8 cellular contexts compared by ENCODE assay signal in the genomic region with DNA sequence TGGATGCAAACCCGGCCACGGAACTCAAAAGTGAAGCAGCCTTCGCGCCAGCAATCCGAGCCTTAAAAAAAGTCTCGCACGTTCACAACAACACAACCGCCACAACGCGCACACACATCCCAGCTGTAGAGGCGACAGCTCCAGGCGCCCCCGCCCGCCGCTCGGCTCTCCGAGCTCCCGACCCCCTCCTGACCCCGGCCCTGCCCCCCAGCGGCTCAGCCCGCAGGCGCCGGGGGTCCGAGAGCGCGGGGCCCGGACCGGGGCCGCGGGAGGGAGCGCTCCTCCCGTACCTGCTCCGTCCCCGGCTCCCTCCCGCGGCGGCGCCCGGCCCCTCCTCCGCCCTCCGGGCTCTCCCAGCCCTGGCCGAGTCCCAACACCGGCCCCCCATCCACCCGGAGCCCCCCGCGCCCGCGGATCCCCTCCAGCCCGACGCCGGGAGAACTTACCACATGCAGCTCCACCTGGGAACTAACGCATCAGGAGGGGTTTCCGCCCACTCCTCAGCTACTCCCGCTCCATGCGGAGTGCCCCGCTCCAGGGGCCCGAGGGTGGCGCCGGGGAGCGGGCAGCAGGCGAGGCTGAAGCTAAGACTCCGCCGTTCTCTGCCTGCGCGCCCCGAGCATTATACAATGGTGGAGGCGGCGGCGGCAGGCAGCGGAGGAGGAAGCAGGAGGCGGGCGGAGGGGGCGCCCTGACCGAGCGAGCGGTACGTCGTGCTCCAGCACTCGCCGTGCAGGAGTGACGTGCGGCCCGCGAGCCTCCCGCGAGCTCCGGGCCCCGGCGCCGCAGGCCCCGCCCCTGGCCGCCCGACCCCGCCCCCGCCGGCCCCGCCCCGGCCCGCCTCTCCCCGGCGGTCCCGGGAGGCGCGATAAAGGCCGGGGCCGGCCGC. TPM values are rescaled to one million over a fixed set of nuclear protein-coding genes. Genes with fewer than 3 reads are reported as not detected.
A peak's percentile ranks its signal among the peaks of the same experiment; 100 is the strongest.
DNase-seq lines count a peak whose midpoint lies in the region; ATAC-seq and TF ChIP-seq lines count a peak whose summit lies in the region.

TSS of gene SERTAD2 (minus strand) at position 740 of the 889 bp plus-strand sequence. CDS start 17,042 bp downstream, outside the sequence.

- H3K27me3 ChIP-seq in RWPE2 (ENCODE audit: insufficient read depth, poor library complexity, severe bottlenecking) (no peaks in the 10 kb centered on the region), neural cell (ENCODE audit: insufficient read depth, low read depth, low read length) (no peaks in the 10 kb centered on the region)

- peaks cover 45% of the 10 kb centered on the region for H3K79me2 ChIP-seq in neural cell (replicated peaks; ENCODE audit: insufficient read depth, low read length)

- H2AFZ ChIP-seq in neural cell (ENCODE audit: low read depth, low read length): peak within 1 kb of the TSS; percentile 78

- TF ChIP-seq EP300 in neural cell (conservative IDR thresholded peaks at IDR 0.05; ENCODE audit: poor library complexity, severe bottlenecking): no peak

- ATAC-seq in GM21825 (IDR thresholded peaks at IDR 0.05; ENCODE audit: unreplicated experiment) (peak; percentile 61), RWPE2 (ENCODE audit: low read depth) (peak; percentile 78)

- H3K4me3 Mint-ChIP-seq in activated T-helper 2 cell treated with anti-CD3 and anti-CD28 coated beads, Interferon-gamma antibody, Interleukin-2, Interleukin-4, amounts not matched to agents 10 μg/mL and 5 μg/mL and 100 μg/mL, durations not matched to agents 14 hours and 24 hours and 36 hours (ENCODE audit: low read depth): peak within 1 kb of the TSS; percentile 91

- H3K36me3 Mint-ChIP-seq in activated T-helper 2 cell treated with anti-CD3 and anti-CD28 coated beads, Interferon-gamma antibody, Interleukin-2, Interleukin-4, amounts not matched to agents 10 μg/mL and 5 μg/mL and 100 μg/mL, durations not matched to agents 14 hours and 24 hours and 36 hours (ENCODE audit: low read depth): no peaks in the 10 kb centered on the region

- H3K4me1 Mint-ChIP-seq in activated T-helper 2 cell treated with anti-CD3 and anti-CD28 coated beads, Interferon-gamma antibody, Interleukin-2, Interleukin-4, amounts not matched to agents 10 μg/mL and 5 μg/mL and 100 μg/mL, durations not matched to agents 14 hours and 24 hours and 36 hours (ENCODE audit: low read depth): peaks cover 63% of the 10 kb centered on the region

- TF ChIP-seq RAD21 in neural cell (conservative IDR thresholded peaks at IDR 0.05): peak; percentile 45

- H3K27me3 Mint-ChIP-seq in activated T-helper 2 cell treated with anti-CD3 and anti-CD28 coated beads, Interferon-gamma antibody, Interleukin-2, Interleukin-4, amounts not matched to agents 10 μg/mL and 5 μg/mL and 100 μg/mL, durations not matched to agents 14 hours and 24 hours and 36 hours (ENCODE audit: low read depth): no peaks in the 10 kb centered on the region

- peaks cover 27% of the 10 kb centered on the region for H3K4me1 ChIP-seq in RWPE2 (ENCODE audit: insufficient read depth, poor library complexity, severe bottlenecking)

- no peaks in the 10 kb centered on the region for H4K20me1 ChIP-seq in neural cell (ENCODE audit: insufficient read depth)

- H3K36me3 ChIP-seq in RWPE2 (ENCODE audit: low read depth): no peaks in the 10 kb centered on the region
- no peaks in the 10 kb centered on the region for H3K36me3 ChIP-seq in neural cell (ENCODE audit: insufficient read depth, low read length)

- intact Hi-C loops in activated T-helper 2 cell treated with anti-CD3 and anti-CD28 coated beads, Interferon-gamma antibody, Interleukin-2, Interleukin-4, amounts not matched to agents 10 μg/mL and 5 μg/mL and 100 μg/mL, durations not matched to agents 14 hours and 24 hours and 36 hours (cut with micrococcal nuclease): loop anchor here (2.0 to 10.0 kb wide), 3 partner anchors 47 to 441 kb away; no protein-coding TSS in a partner anchor

- peaks cover 3% of the 10 kb centered on the region for H3F3A ChIP-seq in neural cell (ENCODE audit: insufficient read depth, low read length, poor library complexity, severe bottlenecking)

- peak within 1 kb of the TSS; percentile 90 for H3K27ac Mint-ChIP-seq in activated T-helper 2 cell treated with anti-CD3 and anti-CD28 coated beads, Interferon-gamma antibody, Interleukin-2, Interleukin-4, amounts not matched to agents 10 μg/mL and 5 μg/mL and 100 μg/mL, durations not matched to agents 14 hours and 24 hours and 36 hours

- H3K9me3 ChIP-seq in RWPE2 (ENCODE audit: severe bottlenecking) (no peaks in the 10 kb centered on the region), neural cell (ENCODE audit: low read length) (no peaks in the 10 kb centered on the region)

- H3K9ac ChIP-seq in neural cell (ENCODE audit: low read length): peak within 1 kb of the TSS; percentile 89

- H3K4me3 ChIP-seq in LNCaP clone FGC (ENCODE audit: low read depth, low read length) (peak within 1 kb of the TSS; percentile 65), RWPE2 (ENCODE audit: severe bottlenecking) (peak within 1 kb of the TSS; percentile 77), fibroblast of the aortic adventitia (ENCODE audit: low read depth, low read length) (peak within 1 kb of the TSS; percentile 76), neural cell (ENCODE audit: low read length) (peak within 1 kb of the TSS; percentile 91)

- TF ChIP-seq CTCF in LNCaP clone FGC (IDR thresholded peaks at IDR 0.05; ENCODE audit: control insufficient read depth, extremely low read depth, insufficient read depth) (peak; percentile 13; the same call in 1 of the 2 replicates), RWPE2 (IDR thresholded peaks at IDR 0.05; ENCODE audit: poor library complexity, severe bottlenecking) (peak; percentile 34), fibroblast of the aortic adventitia (IDR thresholded peaks at IDR 0.05; ENCODE audit: insufficient read depth, low read length) (peak; percentile 17), neural cell (IDR thresholded peaks at IDR 0.05; ENCODE audit: poor library complexity, severe bottlenecking) (peak; percentile 54)

- H3K27ac ChIP-seq in RWPE2 (ENCODE audit: poor library complexity, severe bottlenecking): peak within 1 kb of the TSS; percentile 88
- peak within 1 kb of the TSS; percentile 84 for H3K27ac ChIP-seq in neural cell (ENCODE audit: low read length)

- H3K4me2 ChIP-seq in neural cell (ENCODE audit: low read length): peak within 1 kb of the TSS; percentile 94

- no peaks in the 10 kb centered on the region for H3K9me3 Mint-ChIP-seq in activated T-helper 2 cell treated with anti-CD3 and anti-CD28 coated beads, Interferon-gamma antibody, Interleukin-2, Interleukin-4, amounts not matched to agents 10 μg/mL and 5 μg/mL and 100 μg/mL, durations not matched to agents 14 hours and 24 hours and 36 hours

- DNase-seq in DMS79 treated with DMSO at 0.1 percent for 48 hours (lab: John Stamatoyannopoulos, UW): peak; percentile 73
- DNase-seq in LNCaP clone FGC (ENCODE audit: low read depth): no peak
- peak; percentile 91 for DNase-seq in RWPE2 (ENCODE audit: low spot score)
- peak; percentile 82 for DNase-seq in activated T-helper 2 cell treated with anti-CD3 and anti-CD28 coated beads, Interferon-gamma antibody, Interleukin-2, Interleukin-4, amounts not matched to agents 10 μg/mL and 5 μg/mL and 100 μg/mL, durations not matched to agents 14 hours and 24 hours and 36 hours (ENCODE audit: low spot score)
- peak; percentile 81 for DNase-seq in fibroblast of the aortic adventitia (ENCODE audit: low read depth)
- DNase-seq in stromal cell of bone marrow (ENCODE audit: low read depth): peak; percentile 71

- H3K9me2 ChIP-seq in neural cell (ENCODE audit: insufficient read depth, low read length): no peaks in the 10 kb centered on the region

TF ChIP-seq in neural cell, 6 proteins besides CTCF, POLR2A, EP300 and RAD21:
- TF ChIP-seq SMC3 (conservative IDR thresholded peaks at IDR 0.05; ENCODE audit: poor library complexity) (peak; percentile 21), TAF1 (IDR thresholded peaks at IDR 0.05; ENCODE audit: low read depth) (no peak), POLR2AphosphoS5 (IDR thresholded peaks at IDR 0.05) (peak; percentile 54), REST (IDR thresholded peaks at IDR 0.05; ENCODE audit: borderline replicate concordance) (peak; percentile 37), MXI1 (conservative IDR thresholded peaks at IDR 0.05; ENCODE audit: poor library complexity, severe bottlenecking) (peak; percentile 84)

RNA-seq across cellular contexts. Expression of gene SERTAD2, which starts in this region (rescaled TPM):
- 29.2 and 31.0 TPM in 2 replicates for total RNA-seq in activated T-helper 2 cell treated with anti-CD3 and anti-CD28 coated beads, Interferon-gamma antibody, Interleukin-2, Interleukin-4, amounts not matched to agents 10 μg/mL and 5 μg/mL and 100 μg/mL, durations not matched to agents 14 hours and 24 hours and 36 hours
- total RNA-seq in fibroblast of the aortic adventitia (ENCODE audit: low replicate concordance): 19.1 and 34.4 TPM in 2 replicates
- polyA plus RNA-seq in neural cell: 4.7 TPM in 2 replicates
- polyA minus RNA-seq in neural cell: 9.3 and 13.8 TPM in 2 replicates
